ENCODE assay signal across 9 cellular contexts in genomic region chr10:44962870-44963738, GRCh38. TPM values are rescaled to one million over a fixed set of nuclear protein-coding genes. Genes with fewer than 3 reads are reported as not detected.
DNase-seq lines count a peak whose midpoint lies in the region; ATAC-seq and TF ChIP-seq lines count a peak whose summit lies in the region.
"Had no signal": no experiment of that assay in that cellular context is flagged by ENCODE, and none has a peak within 500 bp of the region (broad histone marks: within the 10 kb centered on the region; RNA-seq: fewer than 3 reads in every experiment).

No MANE protein-coding gene starts in this region.

- H3K4me2 ChIP-seq in mammary epithelial cell (ENCODE audit: insufficient read depth, low read depth, low read length) (no peak overlapping the region), mesendoderm (ENCODE audit: low read length) (no peak overlapping the region)

- peaks cover 6% of the 10 kb centered on the region for H3K79me2 ChIP-seq in mammary epithelial cell (ENCODE audit: insufficient read depth, low read length)
- no peaks in the 10 kb centered on the region for H3K79me2 ChIP-seq in mesendoderm (ENCODE audit: control insufficient read depth, insufficient read depth, low read length)

- H2BK120ac ChIP-seq in mesendoderm (ENCODE audit: low read depth, low read length): no peak overlapping the region

- no peak overlapping the region for H3K23ac ChIP-seq in mesendoderm (ENCODE audit: low read length)

- BruUV-seq in mammary epithelial cell (replicated peaks; lab: Mats Ljungman, UMichigan): no TSS peak

- H3K27me3 ChIP-seq in mammary epithelial cell (ENCODE audit: insufficient read depth, low read length) (no peaks in the 10 kb centered on the region), mesendoderm (ENCODE audit: insufficient read depth, low read length, poor library complexity) (no peaks in the 10 kb centered on the region)

- POLR2A ChIA-PET in AG04449 (lab: Yijun Ruan, JAX): interaction anchor here (2.0 kb wide), 1 partner anchor 15 kb away, joined by 12 read pairs; the partner anchor contains the start of gene DEPP1

- H3K9me3 ChIP-seq in KOPT-K1 (ENCODE audit: insufficient read depth, low read length, poor library complexity, severe bottlenecking) (no peaks in the 10 kb centered on the region), mammary epithelial cell (replicated peaks; ENCODE audit: insufficient read depth, low read length) (no peaks in the 10 kb centered on the region)

- DNase-seq in AG04449 (ENCODE audit: low read depth, low spot score) (no peak), mammary epithelial cell (no peak), mesendoderm (peak; percentile 44), cerebellar nuclear complex (lab: John Stamatoyannopoulos, UW) (no peak), HPDE6-E6E7 (ENCODE audit: extremely low spot score) (no peak)
- no peak for DNase-seq in activated naive CD4-positive, alpha-beta T cell treated with anti-CD3 and anti-CD28 coated beads, Interleukin-2, amount 50 U/mL, for 16 hours

- peak overlapping the region; percentile 58 for H3K27ac ChIP-seq in KOPT-K1 (ENCODE audit: low read depth, low read length, poor library complexity, severe bottlenecking)
- H3K27ac ChIP-seq in mammary epithelial cell (ENCODE audit: insufficient read depth, low read depth, low read length): no peak overlapping the region
- H3K27ac ChIP-seq in mesendoderm (ENCODE audit: low read depth, low read length): no peak overlapping the region

- H2BK5ac ChIP-seq in mesendoderm (ENCODE audit: low read length): no peak overlapping the region

- H4K5ac ChIP-seq in mesendoderm (ENCODE audit: low read length): no peak overlapping the region

- H3K4me1 ChIP-seq in mammary epithelial cell (ENCODE audit: insufficient read depth, low read length): peaks cover 21% of the 10 kb centered on the region
- peaks cover 6% of the 10 kb centered on the region for H3K4me1 ChIP-seq in mesendoderm (ENCODE audit: control insufficient read depth, low read depth, low read length)

- H4K8ac ChIP-seq in mesendoderm (ENCODE audit: low read depth, low read length): no peak overlapping the region

- no peaks in the 10 kb centered on the region for H3K79me1 ChIP-seq in mesendoderm (ENCODE audit: low read length)

- in situ Hi-C loops in mammary epithelial cell (cut with MboI; ENCODE audit: low sequenced_read_pairs in 2 of 2): no loop called here

- dilution Hi-C loops in mammary epithelial cell (cut with HindIII; ENCODE audit: low sequenced_read_pairs): loop anchor here (5.0 kb wide), 1 partner anchor 34 kb away; no protein-coding TSS in a partner anchor

- intact Hi-C loops in mammary epithelial cell (cut with micrococcal nuclease): no loop called here

- no peak overlapping the region for H3K4ac ChIP-seq in mesendoderm (ENCODE audit: low read depth, low read length)

- peak; percentile 21 for TF ChIP-seq CTCF in AG04449 (IDR thresholded peaks at IDR 0.05; ENCODE audit: insufficient read depth, low read length, missing control alignments)
- peak; percentile 13 to 38 for TF ChIP-seq CTCF in mammary epithelial cell (conservative IDR thresholded peaks at IDR 0.05 in 1 of 2, IDR thresholded peaks at IDR 0.05 in 1 of 2; ENCODE audit: extremely low read depth in 1 of 2, insufficient read depth in 1 of 2, low read depth in 1 of 2, low read length in 2 of 2)

- WGBS in mammary epithelial cell (ENCODE audit: low coverage, missing lambda C conversion rate): 85% methylated on average over 13 of the region's 19 CpGs
- no CpG with 5 or more reads among the region's 19 CpGs for WGBS in mesendoderm (ENCODE audit: extremely low coverage, insufficient coverage, low lambda C conversion rate)

- H3K9ac ChIP-seq in mammary epithelial cell (ENCODE audit: insufficient read depth, low read length) (no peak overlapping the region), mesendoderm (ENCODE audit: low read length) (no peak overlapping the region)

- H2BK15ac ChIP-seq in mesendoderm (replicated peaks; ENCODE audit: low read depth): no peak overlapping the region

- H3K18ac ChIP-seq in mesendoderm (ENCODE audit: low read length): no peak overlapping the region

- no peaks in the 10 kb centered on the region for H3K36me3 ChIP-seq in KOPT-K1 (ENCODE audit: insufficient read depth, low read length)
- no peaks in the 10 kb centered on the region for H3K36me3 ChIP-seq in mammary epithelial cell (ENCODE audit: insufficient read depth, low read length)
- H3K36me3 ChIP-seq in mesendoderm (ENCODE audit: control insufficient read depth, insufficient read depth, low read length): no peaks in the 10 kb centered on the region

- no peak for ATAC-seq in HG02840 (IDR thresholded peaks at IDR 0.05; ENCODE audit: low FRiP score, unreplicated experiment)

- H2AK5ac ChIP-seq in mesendoderm (ENCODE audit: low read length): no peak overlapping the region

- no peaks in the 10 kb centered on the region for H4K20me1 ChIP-seq in mammary epithelial cell (ENCODE audit: insufficient read depth, low read length)

- no peak overlapping the region for H2AFZ ChIP-seq in mammary epithelial cell (ENCODE audit: low read depth, low read length)

- H3K4me3 ChIP-seq in AG04449 (ENCODE audit: low read depth, low read length): no peak overlapping the region
- H3K4me3 ChIP-seq in mammary epithelial cell (replicated peaks in 1 of 3; ENCODE audit: insufficient read depth in 1 of 3, low read depth in 2 of 3, low read length in 3 of 3): no peak overlapping the region
- H3K4me3 ChIP-seq in mesendoderm (ENCODE audit: low read length): no peak overlapping the region

- CTCF ChIA-PET in AG04449 (lab: Yijun Ruan, JAX) (interaction anchor here (1.0 to 6.9 kb wide), 4 partner anchors 10 to 40 kb away, joined by 4 to 51 read pairs (median 11); partner anchors contain the start of gene DEPP1), mammary epithelial cell (lab: Charles Lee; ENCODE audit: low non-redundant PET) (no interaction called here)

- no peak overlapping the region for H3K56ac ChIP-seq in mesendoderm (ENCODE audit: low read length)

RNA-seq across cellular contexts. Expression of gene RASSF4, which starts 3.5 kb away (rescaled TPM):
- total RNA-seq in mammary epithelial cell: 1 to 10 TPM; 1.4 to 4.0 TPM
- 3.4 TPM for polyA plus RNA-seq in mammary epithelial cell
- polyA minus RNA-seq in mammary epithelial cell: 8.9 TPM
- polyA plus RNA-seq in mesendoderm (2013, experiment 1 of 2): 3.1 TPM
- 3.9 TPM for polyA plus RNA-seq in mesendoderm (2013, experiment 2 of 2)

RNA-seq across cellular contexts. Expression of gene DEPP1, which starts 15.5 kb away (rescaled TPM):
- total RNA-seq in mammary epithelial cell: 10 to 100 TPM; 25.0 to 45.6 TPM
- 139 TPM for polyA plus RNA-seq in mammary epithelial cell
- 230 TPM for polyA minus RNA-seq in mammary epithelial cell
- 0.10 TPM for polyA plus RNA-seq in mesendoderm (2013, experiment 1 of 2)
- polyA plus RNA-seq in mesendoderm (2013, experiment 2 of 2): 0.10 TPM

RNA-seq across cellular contexts. Expression of gene ZNF22, which starts 37.6 kb away (rescaled TPM):
- 1 to 10 TPM; 7.2 to 7.7 TPM for total RNA-seq in mammary epithelial cell
- polyA plus RNA-seq in mammary epithelial cell: 2.7 TPM
- 1.9 TPM for polyA minus RNA-seq in mammary epithelial cell
- 64.7 TPM for polyA plus RNA-seq in mesendoderm (2013, experiment 1 of 2)
- 63.5 TPM for polyA plus RNA-seq in mesendoderm (2013, experiment 2 of 2)

RNA-seq across cellular contexts. Expression of gene TMEM72, which starts 52.0 kb away (rescaled TPM):
- total RNA-seq in mammary epithelial cell: not detected
- not detected for polyA plus RNA-seq in mammary epithelial cell
- not detected for polyA minus RNA-seq in mammary epithelial cell
- polyA plus RNA-seq in mesendoderm (2013, experiment 1 of 2): not detected
- polyA plus RNA-seq in mesendoderm (2013, experiment 2 of 2): not detected
- total RNA-seq: activated CD8-positive, alpha-beta memory T cell treated with anti-CD3 and anti-CD28 coated beads for 36 hours had no signal
